Comparison of ENCODE assay signal across 19 cellular contexts in genomic region chr5:132054031-132054696, GRCh38. TPM values are rescaled to one million over a fixed set of nuclear protein-coding genes. Genes with fewer than 3 reads are reported as not detected.
DNase-seq lines count a peak whose midpoint lies in the region; ATAC-seq and TF ChIP-seq lines count a peak whose summit lies in the region.
"Had no signal": no experiment of that assay in that cellular context is flagged by ENCODE, and none has a peak within 500 bp of the region (broad histone marks: within the 10 kb centered on the region; RNA-seq: fewer than 3 reads in every experiment).

No MANE protein-coding gene starts in this region.

- no peak overlapping the region for H3K4me3 Mint-ChIP-seq in activated CD4-positive, alpha-beta T cell treated with anti-CD3 and anti-CD28 coated beads, Interleukin-2, amount 10 ng/mL, durations not matched to agents 7 days and 5 days
- no peak overlapping the region for H3K4me3 Mint-ChIP-seq in osteocyte (ENCODE audit: unreplicated experiment)
- H3K4me3 Mint-ChIP-seq: activated CD4-positive, alpha-beta memory T cell treated with anti-CD3 and anti-CD28 coated beads for 36 hours had no signal

- H3K36me3 Mint-ChIP-seq in activated CD4-positive, alpha-beta T cell treated with anti-CD3 and anti-CD28 coated beads, Interleukin-2, amount 10 ng/mL, durations not matched to agents 7 days and 5 days (ENCODE audit: low read depth), result no peaks in the 10 kb centered on the region
- no peaks in the 10 kb centered on the region for H3K36me3 Mint-ChIP-seq in osteocyte (ENCODE audit: unreplicated experiment)
- H3K36me3 Mint-ChIP-seq: activated CD4-positive, alpha-beta memory T cell treated with anti-CD3 and anti-CD28 coated beads for 36 hours had no signal

- no peaks in the 10 kb centered on the region for H3K9me3 Mint-ChIP-seq in activated CD4-positive, alpha-beta T cell treated with anti-CD3 and anti-CD28 coated beads, Interleukin-2, amount 10 ng/mL, durations not matched to agents 7 days and 5 days
- no peaks in the 10 kb centered on the region for H3K9me3 Mint-ChIP-seq in osteocyte (ENCODE audit: unreplicated experiment)
- H3K9me3 Mint-ChIP-seq: activated CD4-positive, alpha-beta memory T cell treated with anti-CD3 and anti-CD28 coated beads for 36 hours; effector memory CD8-positive, alpha-beta T cell had no signal

- no peak overlapping the region for H3K4me2 ChIP-seq in IMR-90 (ENCODE audit: low read depth, low read length)
- no peak overlapping the region for H3K4me2 ChIP-seq in smooth muscle cell

- H3F3A ChIP-seq in smooth muscle cell (ENCODE audit: low read depth), result no peaks in the 10 kb centered on the region

- H3K23ac ChIP-seq in IMR-90 (ENCODE audit: low read depth, low read length), result no peak overlapping the region

- BruUV-seq in IMR-90 (replicated peaks; lab: Mats Ljungman, UMichigan), result no TSS peak

- H3K27me3 ChIP-seq in IMR-90 (ENCODE audit: control insufficient read depth, insufficient read depth, low read length), result peaks cover 52% of the 10 kb centered on the region
- no peaks in the 10 kb centered on the region for H3K27me3 ChIP-seq in smooth muscle cell (ENCODE audit: low read depth)
- H3K27me3 ChIP-seq: adrenal gland, ovary, uterus had no signal

- H3K56ac ChIP-seq in IMR-90 (ENCODE audit: extremely low read depth, insufficient read depth, low read length), result no peak overlapping the region; the same call in 1 of the 2 replicates

- no peaks in the 10 kb centered on the region for H3K9me3 ChIP-seq in IMR-90 (ENCODE audit: control insufficient read depth, insufficient read depth, low read length)
- H3K9me3 ChIP-seq in smooth muscle cell (replicated peaks; ENCODE audit: low read depth), result no peaks in the 10 kb centered on the region
- H3K9me3 ChIP-seq: adrenal gland, lower lobe of right lung, ovary, uterus had no signal

- H4K8ac ChIP-seq in IMR-90 (ENCODE audit: low read depth in 2 of 2, low read length in 2 of 2), result no peak overlapping the region

- H3K14ac ChIP-seq in IMR-90 (replicated peaks; ENCODE audit: low read depth, low read length), result no peak overlapping the region

- H2BK120ac ChIP-seq in IMR-90 (ENCODE audit: low read depth, low read length), result no peak overlapping the region

- H3K27ac ChIP-seq in IMR-90 (ENCODE audit: insufficient read depth, low read length) (no peak overlapping the region), smooth muscle cell (ENCODE audit: low read depth) (no peak overlapping the region)
- H3K27ac ChIP-seq: adrenal gland, lower lobe of right lung, ovary, uterus had no signal

- peaks cover 29% of the 10 kb centered on the region for H3K27me3 Mint-ChIP-seq in activated CD4-positive, alpha-beta T cell treated with anti-CD3 and anti-CD28 coated beads, Interleukin-2, amount 10 ng/mL, durations not matched to agents 7 days and 5 days
- peaks cover 25% of the 10 kb centered on the region for H3K27me3 Mint-ChIP-seq in osteocyte (ENCODE audit: unreplicated experiment)
- H3K27me3 Mint-ChIP-seq: activated CD4-positive, alpha-beta memory T cell treated with anti-CD3 and anti-CD28 coated beads for 36 hours; effector memory CD8-positive, alpha-beta T cell had no signal

- peak overlapping the region; percentile 29 for H2AFZ ChIP-seq in IMR-90 (replicated peaks; ENCODE audit: low read length, poor library complexity)
- H2AFZ ChIP-seq in smooth muscle cell (ENCODE audit: low read depth), result no peak overlapping the region

- H3K27ac Mint-ChIP-seq in activated CD4-positive, alpha-beta T cell treated with anti-CD3 and anti-CD28 coated beads, Interleukin-2, amount 10 ng/mL, durations not matched to agents 7 days and 5 days, result peak overlapping the region; percentile 14
- H3K27ac Mint-ChIP-seq in osteocyte (ENCODE audit: unreplicated experiment), result no peak overlapping the region
- H3K27ac Mint-ChIP-seq: activated CD4-positive, alpha-beta memory T cell treated with anti-CD3 and anti-CD28 coated beads for 36 hours had no signal

- no peak overlapping the region for H2BK20ac ChIP-seq in IMR-90 (ENCODE audit: low read depth, low read length)

- no peak overlapping the region for H2BK5ac ChIP-seq in IMR-90 (ENCODE audit: low read depth, low read length, poor library complexity, severe bottlenecking)

- no peak overlapping the region for H3K9ac ChIP-seq in IMR-90 (ENCODE audit: low read depth, low read length)
- no peak overlapping the region for H3K9ac ChIP-seq in smooth muscle cell (ENCODE audit: low read depth)

- H2BK15ac ChIP-seq in IMR-90 (ENCODE audit: low read depth, low read length), result no peak overlapping the region

- 88% methylated on average over 2 of the region's 10 CpGs; no CpG with 5 or more reads in 1 of the 2 experiments for WGBS in IMR-90 (ENCODE audit: extremely low coverage in 2 of 2, insufficient read length in 1 of 2), 2 experiments
- WGBS in smooth muscle cell (ENCODE audit: low lambda C conversion rate), result 95% methylated on average over 10 of the region's 10 CpGs

- no peak for ATAC-seq in IMR-90 (ENCODE audit: low read depth)
- no peak for ATAC-seq in GM21367 (IDR thresholded peaks at IDR 0.05; ENCODE audit: unreplicated experiment)
- ATAC-seq: effector memory CD8-positive, alpha-beta T cell; lower lobe of right lung had no signal

- no peak overlapping the region for H2AK5ac ChIP-seq in IMR-90 (ENCODE audit: low read depth, low read length)

- no peaks in the 10 kb centered on the region for H3K79me2 ChIP-seq in smooth muscle cell (ENCODE audit: low read depth)

- TF ChIP-seq POLR2A in IMR-90 (IDR thresholded peaks at IDR 0.05; ENCODE audit: low read depth, low read length), result no peak

- H3K36me3 ChIP-seq in IMR-90 (ENCODE audit: control insufficient read depth, insufficient read depth, low read length) (no peaks in the 10 kb centered on the region), smooth muscle cell (ENCODE audit: low read depth) (no peaks in the 10 kb centered on the region)
- H3K36me3 ChIP-seq: adrenal gland, lower lobe of right lung, ovary, uterus had no signal

- no peaks in the 10 kb centered on the region for H3K79me1 ChIP-seq in IMR-90 (ENCODE audit: low read depth in 1 of 2, low read length in 2 of 2)

- H2AK9ac ChIP-seq in IMR-90 (replicated peaks; ENCODE audit: low read depth, low read length, poor library complexity), result no peak overlapping the region

- H4K20me1 ChIP-seq in IMR-90 (ENCODE audit: insufficient read depth, low read length), result no peaks in the 10 kb centered on the region
- H4K20me1 ChIP-seq in smooth muscle cell (ENCODE audit: low read depth), result no peaks in the 10 kb centered on the region

- H3K4me3 ChIP-seq in IMR-90 (ENCODE audit: insufficient read depth, low read depth, low read length) (no peak overlapping the region), smooth muscle cell (no peak overlapping the region)
- H3K4me3 ChIP-seq: adrenal gland, lower lobe of right lung, ovary, uterus had no signal

- intact Hi-C loops in IMR-90 (cut with micrococcal nuclease), result no loop called here

- H3K4me1 ChIP-seq in IMR-90 (ENCODE audit: control insufficient read depth, insufficient read depth, low read length) (no peaks in the 10 kb centered on the region), smooth muscle cell (ENCODE audit: low read depth) (no peaks in the 10 kb centered on the region)
- H3K4me1 ChIP-seq: adrenal gland, lower lobe of right lung, uterus had no signal

- in situ Hi-C loops in IMR-90 (cut with MboI; ENCODE audit: low sequenced_read_pairs), result no loop called here

- CTCF ChIA-PET in activated CD4-positive, alpha-beta T cell treated with anti-CD3 and anti-CD28 coated beads, Interleukin-2, amount 10 ng/mL, durations not matched to agents 7 days and 5 days (lab: Charles Lee), result interaction anchor here (0.6 to 1.8 kb wide), 3 partner anchors 33 to 296 kb away, joined by 3 to 6 read pairs (median 3); no protein-coding TSS in a partner anchor
- CTCF ChIA-PET in IMR-90 (lab: Yijun Ruan, JAX), result no interaction called here

- H3K4ac ChIP-seq in IMR-90 (ENCODE audit: low read depth, low read length), result no peak overlapping the region

- POLR2A ChIA-PET in activated CD4-positive, alpha-beta T cell treated with anti-CD3 and anti-CD28 coated beads, Interleukin-2, amount 10 ng/mL, durations not matched to agents 7 days and 5 days (lab: Charles Lee), result no interaction called here
- POLR2A ChIA-PET in IMR-90 (lab: Charles Lee; ENCODE audit: unreplicated experiment), result no interaction called here

- no peak overlapping the region for H3K18ac ChIP-seq in IMR-90 (ENCODE audit: low read depth, low read length)

- TF ChIP-seq RAD21 in IMR-90 (IDR thresholded peaks at IDR 0.05; ENCODE audit: low read length), result no peak

- TF ChIP-seq CTCF in IMR-90 (conservative IDR thresholded peaks at IDR 0.05; ENCODE audit: low read depth, low read length) (no peak), osteocyte (IDR thresholded peaks at IDR 0.05) (no peak), smooth muscle cell (IDR thresholded peaks at IDR 0.05; ENCODE audit: borderline replicate concordance, insufficient read depth, poor library complexity, severe bottlenecking) (no peak)

- dilution Hi-C loops in IMR-90 (cut with HindIII; ENCODE audit: low sequenced_read_pairs, unreplicated experiment), result no loop called here

- H3K9me1 ChIP-seq in IMR-90 (ENCODE audit: insufficient read depth, low read length), result no peaks in the 10 kb centered on the region

- no peak overlapping the region for H4K91ac ChIP-seq in IMR-90 (ENCODE audit: insufficient read depth, low read depth, low read length)

- no peak overlapping the region for H4K5ac ChIP-seq in IMR-90 (ENCODE audit: low read depth, low read length)

- DNase-seq in activated CD4-positive, alpha-beta T cell treated with anti-CD3 and anti-CD28 coated beads, Interleukin-2, amount 10 ng/mL, durations not matched to agents 7 days and 5 days, result no peak
- DNase-seq in activated CD4-positive, alpha-beta T cell treated with anti-CD3 and anti-CD28 coated beads for 4 hours, result no peak
- DNase-seq in IMR-90, result no peak
- DNase-seq in ecto neural progenitor cell (ENCODE audit: low spot score), result peak; percentile 22
- peak; percentile 67 for DNase-seq in osteocyte (ENCODE audit: extremely low spot score, unreplicated experiment)
- DNase-seq in smooth muscle cell (lab: John Stamatoyannopoulos, UW; ENCODE audit: unreplicated experiment), result no peak
- no peak for DNase-seq in SKM-1 treated with dmso at 0.1 percent for 144 hours (lab: John Stamatoyannopoulos, UW; ENCODE audit: unreplicated experiment)
- DNase-seq: activated CD4-positive, alpha-beta memory T cell treated with anti-CD3 and anti-CD28 coated beads for 36 hours; effector memory CD8-positive, alpha-beta T cell; lower lobe of right lung; NCI-H1417 treated with DMSO at 0.1 percent for 48 hours; NCI-H526 treated with DMSO at 0.1 percent for 48 hours; uterus had no signal

- peaks cover 45% of the 10 kb centered on the region for H3K4me1 Mint-ChIP-seq in activated CD4-positive, alpha-beta T cell treated with anti-CD3 and anti-CD28 coated beads, Interleukin-2, amount 10 ng/mL, durations not matched to agents 7 days and 5 days
- H3K4me1 Mint-ChIP-seq in osteocyte (ENCODE audit: unreplicated experiment), result no peaks in the 10 kb centered on the region

RNA-seq across cellular contexts. Expression of gene IL3, which starts 6.3 kb away (rescaled TPM):
- total RNA-seq in activated CD4-positive, alpha-beta T cell treated with anti-CD3 and anti-CD28 coated beads, Interleukin-2, amount 10 ng/mL, durations not matched to agents 7 days and 5 days, result under 1 TPM; 0.20 to 0.40 TPM
- total RNA-seq in IMR-90 (2012; rRNA removed), result not detected in 2 replicates
- polyA plus RNA-seq in IMR-90 (2012; rRNA removed), result not detected in 2 replicates
- not detected in 2 replicates for polyA plus RNA-seq in IMR-90 (2012; cell fraction: cytosol; rRNA removed)
- not detected in 2 replicates for polyA plus RNA-seq in IMR-90 (2012; cell fraction: nucleus; rRNA removed; ENCODE audit: low replicate concordance)
- not detected in 2 replicates for total RNA-seq in osteocyte
- not detected in 2 replicates for total RNA-seq in smooth muscle cell
- polyA plus RNA-seq in smooth muscle cell, result not detected in 2 replicates
- total RNA-seq: adrenal gland, fibroblast of lung, H4, lower lobe of right lung, ovary, uterus had no signal
- polyA plus RNA-seq: adrenal gland, BJ, fibroblast of lung, ovary had no signal

RNA-seq across cellular contexts. Expression of gene CSF2, which starts 19.4 kb away (rescaled TPM):
- 1 to 10 TPM; 2.9 to 4.7 TPM for total RNA-seq in activated CD4-positive, alpha-beta T cell treated with anti-CD3 and anti-CD28 coated beads, Interleukin-2, amount 10 ng/mL, durations not matched to agents 7 days and 5 days
- total RNA-seq in IMR-90 (2012; rRNA removed) (not detected in 2 replicates), osteocyte (not detected in 2 replicates), smooth muscle cell (not detected in 2 replicates)
- polyA plus RNA-seq in IMR-90 (2012; rRNA removed) (0.26 and 0.31 TPM in 2 replicates), smooth muscle cell (not detected in 2 replicates)
- 0.31 and 1.2 TPM in 2 replicates for polyA plus RNA-seq in IMR-90 (2012; cell fraction: cytosol; rRNA removed)
- 0.70 and 0.79 TPM in 2 replicates for polyA plus RNA-seq in IMR-90 (2012; cell fraction: nucleus; rRNA removed; ENCODE audit: low replicate concordance)
- total RNA-seq: uterus had no signal
- polyA plus RNA-seq: adrenal gland, BJ, ovary had no signal

RNA-seq across cellular contexts. Expression of gene ACSL6, which starts 42.7 kb away (rescaled TPM):
- 10 to 100 TPM; 26.5 to 38.8 TPM for total RNA-seq in activated CD4-positive, alpha-beta T cell treated with anti-CD3 and anti-CD28 coated beads, Interleukin-2, amount 10 ng/mL, durations not matched to agents 7 days and 5 days
- total RNA-seq in IMR-90 (2012; rRNA removed) (not detected in 2 replicates), osteocyte (not detected in 2 replicates), smooth muscle cell (not detected in 2 replicates)
- polyA plus RNA-seq in IMR-90 (2012; rRNA removed) (not detected in 2 replicates), smooth muscle cell (not detected in 2 replicates)
- polyA plus RNA-seq in IMR-90 (2012; cell fraction: cytosol; rRNA removed), result not detected in 2 replicates
- polyA plus RNA-seq in IMR-90 (2012; cell fraction: nucleus; rRNA removed; ENCODE audit: low replicate concordance), result not detected in 2 replicates
- polyA plus RNA-seq: BJ had no signal

Comparison
In these comparisons a context has a peak if more than half of its experiments do, and no peak if none do; other contexts are left out.
1. DNase-seq: peak in ecto neural progenitor cell (single experiment) and osteocyte (single experiment); none in activated CD4-positive, alpha-beta T cell treated with anti-CD3 and anti-CD28 coated beads, Interleukin-2, amount 10 ng/mL, durations not matched to agents 7 days and 5 days (single experiment), activated CD4-positive, alpha-beta T cell treated with anti-CD3 and anti-CD28 coated beads for 4 hours (0 of 2), IMR-90 (single experiment), smooth muscle cell (single experiment) and SKM-1 treated with dmso at 0.1 percent for 144 hours (single experiment).
2. RNA of gene ACSL6, which starts 42.7 kb away (total RNA-seq): 26.5 to 38.8 TPM in activated CD4-positive, alpha-beta T cell treated with anti-CD3 and anti-CD28 coated beads, Interleukin-2, amount 10 ng/mL, durations not matched to agents 7 days and 5 days; not detected in IMR-90, not detected in osteocyte and not detected in smooth muscle cell; every median in the first group is over 10 times any median in the second.